In genomic region chr11:93662177-93662575, GRCh38 we compare ENCODE assay signal across 8 cellular contexts. TPM values are rescaled to one million over a fixed set of nuclear protein-coding genes. Genes with fewer than 3 reads are reported as not detected.
A peak's percentile ranks its signal among the peaks of the same experiment; 100 is the strongest.
DNase-seq lines count a peak whose midpoint lies in the region; ATAC-seq and TF ChIP-seq lines count a peak whose summit lies in the region.

No MANE protein-coding gene starts in this region.

- H3K79me2 ChIP-seq in smooth muscle cell (ENCODE audit: low read depth) = peaks cover 31% of the 10 kb centered on the region

- H3K27me3 ChIP-seq in SJCRH30 (no peaks in the 10 kb centered on the region), smooth muscle cell (ENCODE audit: low read depth) (no peaks in the 10 kb centered on the region)

- peaks cover 42% of the 10 kb centered on the region for H3K4me1 Mint-ChIP-seq in HFFc6 (ENCODE audit: low read depth)

- H3K9me3 ChIP-seq in SJCRH30 (replicated peaks) = no peaks in the 10 kb centered on the region
- no peaks in the 10 kb centered on the region for H3K9me3 ChIP-seq in smooth muscle cell (replicated peaks; ENCODE audit: low read depth)

- peak overlapping the region; percentile 94 for H3K4me3 Mint-ChIP-seq in HFFc6

- peak; percentile 16 for ATAC-seq in GM18511 (IDR thresholded peaks at IDR 0.05; ENCODE audit: unreplicated experiment)
- ATAC-seq in HG03571 (IDR thresholded peaks at IDR 0.05; ENCODE audit: unreplicated experiment) = no peak

- H3K27ac ChIP-seq in SJCRH30 (peak overlapping the region; percentile 82), smooth muscle cell (ENCODE audit: low read depth) (peak overlapping the region; percentile 47)

- peaks cover 4% of the 10 kb centered on the region; the same call in 1 of the 2 replicates for H3K27me3 Mint-ChIP-seq in HFFc6 (ENCODE audit: insufficient read depth)

- WGBS in smooth muscle cell (ENCODE audit: low lambda C conversion rate) = 13% methylated on average over 4 of the region's 4 CpGs

- peak overlapping the region; percentile 73 for H3K9ac ChIP-seq in smooth muscle cell (ENCODE audit: low read depth)

- H4K20me1 ChIP-seq in smooth muscle cell (ENCODE audit: low read depth) = peaks cover 6% of the 10 kb centered on the region

- H3F3A ChIP-seq in smooth muscle cell (ENCODE audit: low read depth) = no peaks in the 10 kb centered on the region

- no peaks in the 10 kb centered on the region for H3K4me1 ChIP-seq in SJCRH30
- peaks cover 8% of the 10 kb centered on the region for H3K4me1 ChIP-seq in smooth muscle cell (ENCODE audit: low read depth)

- no peaks in the 10 kb centered on the region for H3K9me3 Mint-ChIP-seq in HFFc6

- H3K36me3 ChIP-seq in SJCRH30 = peaks cover 13% of the 10 kb centered on the region
- H3K36me3 ChIP-seq in smooth muscle cell (ENCODE audit: low read depth) = no peaks in the 10 kb centered on the region

- peaks cover 7% of the 10 kb centered on the region; the same call in 1 of the 2 replicates for H3K36me3 Mint-ChIP-seq in HFFc6 (ENCODE audit: low read depth)

- peak overlapping the region; percentile 92 for H3K4me2 ChIP-seq in smooth muscle cell

- TF ChIP-seq CTCF in HFFc6 (IDR thresholded peaks at IDR 0.05) (no peak), fibroblast of the aortic adventitia (IDR thresholded peaks at IDR 0.05; ENCODE audit: insufficient read depth, low read length) (no peak), smooth muscle cell (IDR thresholded peaks at IDR 0.05; ENCODE audit: borderline replicate concordance, insufficient read depth, poor library complexity, severe bottlenecking) (no peak)

- H2AFZ ChIP-seq in smooth muscle cell (ENCODE audit: low read depth) = peak overlapping the region; percentile 96

- DNase-seq in HFFc6 = no peak
- no peak for DNase-seq in SJCRH30
- no peak for DNase-seq in fibroblast of the aortic adventitia (ENCODE audit: low read depth)
- no peak for DNase-seq in smooth muscle cell (lab: John Stamatoyannopoulos, UW; ENCODE audit: unreplicated experiment)
- no peak for DNase-seq in activated CD4-positive, alpha-beta T cell treated with anti-CD3 and anti-CD28 coated beads, Interleukin-2, amount 50 U/mL, for 48 hours
- no peak for DNase-seq in COLO668 (lab: John Stamatoyannopoulos, UW; ENCODE audit: unreplicated experiment)

- H3K4me3 ChIP-seq in SJCRH30 (peak overlapping the region; percentile 87), fibroblast of the aortic adventitia (ENCODE audit: low read depth, low read length) (peak overlapping the region; percentile 94), smooth muscle cell (peak overlapping the region; percentile 69)

- H3K27ac Mint-ChIP-seq in HFFc6 = peak overlapping the region; percentile 85

RNA-seq across cellular contexts. Expression of gene CEP295, which starts 0.7 kb away (rescaled TPM):
- 1 to 10 TPM; 6.0 to 8.1 (median 7.2) TPM for total RNA-seq in HFFc6 (2021; fragmentation: NEBNext Ultra II Directional; extraction: Animal tissue kit (Norgen Biotek cat#: 25700))
- 25.4 and 32.5 TPM in 2 replicates for total RNA-seq in SJCRH30 (2014; rRNA removed; shearing (Covaris generic))
- total RNA-seq in fibroblast of the aortic adventitia (ENCODE audit: low replicate concordance) (13.7 and 33.3 TPM in 2 replicates), smooth muscle cell (17.3 and 23.3 TPM in 2 replicates)
- 2.7 and 3.5 TPM in 2 replicates for polyA plus RNA-seq in smooth muscle cell
